Comparison of ENCODE assay signal across 1 cellular context in the genomic region with DNA sequence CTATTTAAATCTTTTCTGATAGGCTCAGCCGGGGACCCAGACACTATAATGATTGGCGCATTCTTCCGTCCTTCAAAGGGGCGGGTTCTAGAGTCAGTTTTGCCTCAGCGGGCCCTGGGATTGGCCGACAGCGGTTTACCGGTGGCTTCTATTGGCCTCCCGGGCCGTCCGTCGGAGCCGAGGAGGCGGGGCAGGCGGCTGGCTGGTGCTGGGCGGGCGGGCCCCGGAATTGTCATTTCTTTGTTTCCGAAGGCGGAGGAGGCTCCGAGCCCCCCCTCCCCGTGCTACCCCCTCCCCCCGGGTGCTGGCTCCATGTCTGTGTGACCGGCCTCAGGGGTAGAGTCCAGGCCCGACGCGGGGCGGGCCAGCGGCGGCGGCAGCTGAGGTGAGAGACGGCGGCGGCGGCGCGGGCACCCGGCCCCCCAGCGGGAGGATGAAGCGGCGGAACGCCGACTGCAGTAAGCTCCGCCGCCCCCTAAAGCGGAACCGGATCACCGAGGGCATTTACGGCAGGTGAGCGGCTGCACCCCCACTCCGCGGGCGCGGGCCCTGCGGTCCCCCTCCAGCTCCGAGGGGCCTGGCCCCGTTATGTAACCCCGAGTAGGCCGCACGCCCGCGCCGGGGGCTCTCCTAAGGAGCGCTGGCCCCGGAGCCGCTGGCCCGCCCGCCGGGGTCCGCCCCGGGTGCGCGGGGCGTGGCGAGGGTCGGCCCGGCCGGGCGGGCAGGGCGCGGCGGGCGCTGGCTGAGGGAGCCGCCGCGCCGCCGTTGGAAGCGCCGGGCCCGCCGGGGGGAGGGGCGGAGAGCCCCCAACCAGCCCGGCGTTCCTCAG.
TF ChIP-seq lines count a peak whose summit lies in the region.

TSS of gene MACO1 (plus strand) at position 232 of the 829 bp plus-strand sequence. CDS start at position 434, 202 bp downstream.

TF ChIP-seq in HEK293, 187 proteins besides CTCF, POLR2A, EP300 and RAD21 (continued from another document and continues in another):
- TF ChIP-seq, protein P1, sequence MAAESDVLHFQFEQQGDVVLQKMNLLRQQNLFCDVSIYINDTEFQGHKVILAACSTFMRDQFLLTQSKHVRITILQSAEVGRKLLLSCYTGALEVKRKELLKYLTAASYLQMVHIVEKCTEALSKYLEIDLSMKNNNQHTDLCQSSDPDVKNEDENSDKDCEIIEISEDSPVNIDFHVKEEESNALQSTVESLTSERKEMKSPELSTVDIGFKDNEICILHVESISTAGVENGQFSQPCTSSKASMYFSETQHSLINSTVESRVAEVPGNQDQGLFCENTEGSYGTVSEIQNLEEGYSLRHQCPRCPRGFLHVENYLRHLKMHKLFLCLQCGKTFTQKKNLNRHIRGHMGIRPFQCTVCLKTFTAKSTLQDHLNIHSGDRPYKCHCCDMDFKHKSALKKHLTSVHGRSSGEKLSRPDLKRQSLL (tag by site-specific recombination; IDR thresholded peaks at IDR 0.05): peak; percentile 56; the same call in 1 of the 2 replicates
- no peak for TF ChIP-seq ZNF776 (tag by site-specific recombination; IDR thresholded peaks at IDR 0.05; ENCODE audit: borderline replicate concordance)
- TF ChIP-seq, protein P2, sequence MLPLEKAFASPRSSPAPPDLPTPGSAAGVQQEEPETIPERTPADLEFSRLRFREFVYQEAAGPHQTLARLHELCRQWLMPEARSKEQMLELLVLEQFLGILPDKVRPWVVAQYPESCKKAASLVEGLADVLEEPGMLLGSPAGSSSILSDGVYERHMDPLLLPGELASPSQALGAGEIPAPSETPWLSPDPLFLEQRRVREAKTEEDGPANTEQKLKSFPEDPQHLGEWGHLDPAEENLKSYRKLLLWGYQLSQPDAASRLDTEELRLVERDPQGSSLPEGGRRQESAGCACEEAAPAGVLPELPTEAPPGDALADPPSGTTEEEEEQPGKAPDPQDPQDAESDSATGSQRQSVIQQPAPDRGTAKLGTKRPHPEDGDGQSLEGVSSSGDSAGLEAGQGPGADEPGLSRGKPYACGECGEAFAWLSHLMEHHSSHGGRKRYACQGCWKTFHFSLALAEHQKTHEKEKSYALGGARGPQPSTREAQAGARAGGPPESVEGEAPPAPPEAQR (tag by site-specific recombination; IDR thresholded peaks at IDR 0.05): no peak
- no peak for TF ChIP-seq ZNF530 (tag by site-specific recombination; IDR thresholded peaks at IDR 0.05; ENCODE audit: low read depth)
- no peak for TF ChIP-seq ZNF639 (tag by site-specific recombination; IDR thresholded peaks at IDR 0.05)
- TF ChIP-seq ZFP37 (tag by site-specific recombination; IDR thresholded peaks at IDR 0.05): no peak
- TF ChIP-seq OSR2 (tag by site-specific recombination; IDR thresholded peaks at IDR 0.05): no peak
- TF ChIP-seq ZNF23 (tag by site-specific recombination; IDR thresholded peaks at IDR 0.05; ENCODE audit: borderline replicate concordance): no peak
- TF ChIP-seq ZNF560 (tag by site-specific recombination; IDR thresholded peaks at IDR 0.05; ENCODE audit: borderline replicate concordance): no peak
- TF ChIP-seq SP3 (tag by site-specific recombination; IDR thresholded peaks at IDR 0.05): no peak; the same call in 1 of the 2 replicates
- TF ChIP-seq ZNF169 (tag by site-specific recombination; IDR thresholded peaks at IDR 0.05): no peak
- TF ChIP-seq KLF16 (tag by site-specific recombination; IDR thresholded peaks at IDR 0.05): no peak
- peak; percentile 45; the same call in 1 of the 2 replicates for TF ChIP-seq KLF1 (tag by site-specific recombination; IDR thresholded peaks at IDR 0.05)
- no peak for TF ChIP-seq ZNF510 (tag by site-specific recombination; IDR thresholded peaks at IDR 0.05; ENCODE audit: insufficient replicate concordance)
- TF ChIP-seq ZNF777 (tag by site-specific recombination; IDR thresholded peaks at IDR 0.05; ENCODE audit: borderline replicate concordance): no peak
- TF ChIP-seq ZBTB17 (tag by site-specific recombination; IDR thresholded peaks at IDR 0.05): no peak
- no peak for TF ChIP-seq ZNF670 (tag by site-specific recombination; IDR thresholded peaks at IDR 0.05; ENCODE audit: low read depth)
- TF ChIP-seq, protein P3, sequence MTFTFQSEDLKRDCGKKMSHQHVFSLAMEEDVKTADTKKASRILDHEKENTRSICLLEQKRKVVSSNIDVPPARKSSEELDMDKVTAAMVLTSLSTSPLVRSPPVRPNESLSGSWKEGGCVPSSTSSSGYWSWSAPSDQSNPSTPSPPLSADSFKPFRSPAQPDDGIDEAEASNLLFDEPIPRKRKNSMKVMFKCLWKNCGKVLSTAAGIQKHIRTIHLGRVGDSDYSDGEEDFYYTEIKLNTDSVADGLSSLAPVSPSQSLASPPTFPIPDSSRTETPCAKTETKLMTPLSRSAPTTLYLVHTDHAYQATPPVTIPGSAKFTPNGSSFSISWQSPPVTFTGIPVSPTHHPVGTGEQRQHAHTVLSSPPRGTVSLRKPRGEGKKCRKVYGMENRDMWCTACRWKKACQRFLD (tag by site-specific recombination; IDR thresholded peaks at IDR 0.05): no peak
- TF ChIP-seq ZNF830 (tag by site-specific recombination; IDR thresholded peaks at IDR 0.05; ENCODE audit: low read depth): no peak
- TF ChIP-seq, protein P4, sequence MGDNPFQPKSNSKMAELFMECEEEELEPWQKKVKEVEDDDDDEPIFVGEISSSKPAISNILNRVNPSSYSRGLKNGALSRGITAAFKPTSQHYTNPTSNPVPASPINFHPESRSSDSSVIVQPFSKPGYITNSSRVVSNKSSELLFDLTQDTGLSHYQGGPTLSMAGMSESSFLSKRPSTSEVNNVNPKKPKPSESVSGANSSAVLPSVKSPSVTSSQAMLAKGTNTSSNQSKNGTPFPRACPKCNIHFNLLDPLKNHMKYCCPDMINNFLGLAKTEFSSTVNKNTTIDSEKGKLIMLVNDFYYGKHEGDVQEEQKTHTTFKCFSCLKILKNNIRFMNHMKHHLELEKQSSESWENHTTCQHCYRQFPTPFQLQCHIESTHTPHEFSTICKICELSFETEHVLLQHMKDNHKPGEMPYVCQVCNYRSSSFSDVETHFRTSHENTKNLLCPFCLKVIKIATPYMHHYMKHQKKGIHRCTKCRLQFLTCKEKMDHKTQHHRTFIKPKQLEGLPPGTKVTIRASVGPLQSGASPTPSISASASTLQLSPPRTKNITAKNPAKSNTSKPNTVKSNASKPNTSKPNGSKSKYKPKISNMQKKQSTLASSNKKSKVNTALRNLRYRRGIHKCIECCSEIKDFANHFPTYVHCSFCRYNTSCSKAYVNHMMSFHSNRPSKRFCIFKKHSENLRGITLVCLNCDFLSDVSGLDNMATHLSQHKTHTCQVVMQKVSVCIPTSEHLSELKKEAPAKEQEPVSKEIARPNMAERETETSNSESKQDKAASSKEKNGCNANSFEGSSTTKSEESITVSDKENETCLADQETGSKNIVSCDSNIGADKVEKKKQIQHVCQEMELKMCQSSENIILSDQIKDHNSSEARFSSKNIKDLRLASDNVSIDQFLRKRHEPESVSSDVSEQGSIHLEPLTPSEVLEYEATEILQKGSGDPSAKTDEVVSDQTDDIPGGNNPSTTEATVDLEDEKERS (tag by site-specific recombination; IDR thresholded peaks at IDR 0.05): no peak
- TF ChIP-seq SCRT2 (tag by site-specific recombination; IDR thresholded peaks at IDR 0.05): no peak
- TF ChIP-seq MZF1 (tag by site-specific recombination; IDR thresholded peaks at IDR 0.05; ENCODE audit: borderline replicate concordance): no peak
- no peak for TF ChIP-seq ZSCAN16 (tag by site-specific recombination; IDR thresholded peaks at IDR 0.05)
- no peak for TF ChIP-seq ZNF404 (tag by site-specific recombination; IDR thresholded peaks at IDR 0.05)
- TF ChIP-seq ZNF138 (tag by site-specific recombination; IDR thresholded peaks at IDR 0.05; ENCODE audit: borderline replicate concordance): no peak
- TF ChIP-seq MYNN (tag by site-specific recombination; IDR thresholded peaks at IDR 0.05; ENCODE audit: borderline replicate concordance): no peak
- no peak for TF ChIP-seq ZNF76 (tag by site-specific recombination; IDR thresholded peaks at IDR 0.05; ENCODE audit: borderline replicate concordance, low read depth)
- no peak for TF ChIP-seq ZNF658 (tag by site-specific recombination; IDR thresholded peaks at IDR 0.05)
- TF ChIP-seq, protein P5, sequence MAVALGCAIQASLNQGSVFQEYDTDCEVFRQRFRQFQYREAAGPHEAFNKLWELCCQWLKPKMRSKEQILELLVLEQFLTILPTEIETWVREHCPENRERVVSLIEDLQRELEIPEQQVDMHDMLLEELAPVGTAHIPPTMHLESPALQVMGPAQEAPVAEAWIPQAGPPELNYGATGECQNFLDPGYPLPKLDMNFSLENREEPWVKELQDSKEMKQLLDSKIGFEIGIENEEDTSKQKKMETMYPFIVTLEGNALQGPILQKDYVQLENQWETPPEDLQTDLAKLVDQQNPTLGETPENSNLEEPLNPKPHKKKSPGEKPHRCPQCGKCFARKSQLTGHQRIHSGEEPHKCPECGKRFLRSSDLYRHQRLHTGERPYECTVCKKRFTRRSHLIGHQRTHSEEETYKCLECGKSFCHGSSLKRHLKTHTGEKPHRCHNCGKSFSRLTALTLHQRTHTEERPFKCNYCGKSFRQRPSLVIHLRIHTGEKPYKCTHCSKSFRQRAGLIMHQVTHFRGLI (tag by site-specific recombination; IDR thresholded peaks at IDR 0.05): no peak
- TF ChIP-seq ZBTB10 (tag by site-specific recombination; IDR thresholded peaks at IDR 0.05): 0 out of 2 replicates have a peak, but pooled peaks have one; percentile 14
- TF ChIP-seq ZNF280C (tag by site-specific recombination; IDR thresholded peaks at IDR 0.05): no peak
- TF ChIP-seq ZNF133 (tag by site-specific recombination; IDR thresholded peaks at IDR 0.05): no peak
- TF ChIP-seq ZNF473 (tag by site-specific recombination; IDR thresholded peaks at IDR 0.05): no peak
- TF ChIP-seq ZNF707 (tag by site-specific recombination; IDR thresholded peaks at IDR 0.05): no peak
- no peak for TF ChIP-seq ZSCAN4 (tag by site-specific recombination; IDR thresholded peaks at IDR 0.05)
- TF ChIP-seq RBAK (tag by site-specific recombination; IDR thresholded peaks at IDR 0.05): no peak
- TF ChIP-seq SP7 (tag by site-specific recombination; IDR thresholded peaks at IDR 0.05): no peak
- no peak for TF ChIP-seq ZNF785 (tag by site-specific recombination; IDR thresholded peaks at IDR 0.05)
- TF ChIP-seq KLF10 (tag by site-specific recombination; IDR thresholded peaks at IDR 0.05): no peak; the same call in 1 of the 2 replicates
- TF ChIP-seq, protein P6, sequence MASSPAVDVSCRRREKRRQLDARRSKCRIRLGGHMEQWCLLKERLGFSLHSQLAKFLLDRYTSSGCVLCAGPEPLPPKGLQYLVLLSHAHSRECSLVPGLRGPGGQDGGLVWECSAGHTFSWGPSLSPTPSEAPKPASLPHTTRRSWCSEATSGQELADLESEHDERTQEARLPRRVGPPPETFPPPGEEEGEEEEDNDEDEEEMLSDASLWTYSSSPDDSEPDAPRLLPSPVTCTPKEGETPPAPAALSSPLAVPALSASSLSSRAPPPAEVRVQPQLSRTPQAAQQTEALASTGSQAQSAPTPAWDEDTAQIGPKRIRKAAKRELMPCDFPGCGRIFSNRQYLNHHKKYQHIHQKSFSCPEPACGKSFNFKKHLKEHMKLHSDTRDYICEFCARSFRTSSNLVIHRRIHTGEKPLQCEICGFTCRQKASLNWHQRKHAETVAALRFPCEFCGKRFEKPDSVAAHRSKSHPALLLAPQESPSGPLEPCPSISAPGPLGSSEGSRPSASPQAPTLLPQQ (tag by site-specific recombination; IDR thresholded peaks at IDR 0.05): no peak
- TF ChIP-seq TCF7L2 (IDR thresholded peaks at IDR 0.05; ENCODE audit: borderline replicate concordance, low read depth, low read length): no peak
